Comparison of ENCODE assay signal across 10 cellular contexts in the genomic region with DNA sequence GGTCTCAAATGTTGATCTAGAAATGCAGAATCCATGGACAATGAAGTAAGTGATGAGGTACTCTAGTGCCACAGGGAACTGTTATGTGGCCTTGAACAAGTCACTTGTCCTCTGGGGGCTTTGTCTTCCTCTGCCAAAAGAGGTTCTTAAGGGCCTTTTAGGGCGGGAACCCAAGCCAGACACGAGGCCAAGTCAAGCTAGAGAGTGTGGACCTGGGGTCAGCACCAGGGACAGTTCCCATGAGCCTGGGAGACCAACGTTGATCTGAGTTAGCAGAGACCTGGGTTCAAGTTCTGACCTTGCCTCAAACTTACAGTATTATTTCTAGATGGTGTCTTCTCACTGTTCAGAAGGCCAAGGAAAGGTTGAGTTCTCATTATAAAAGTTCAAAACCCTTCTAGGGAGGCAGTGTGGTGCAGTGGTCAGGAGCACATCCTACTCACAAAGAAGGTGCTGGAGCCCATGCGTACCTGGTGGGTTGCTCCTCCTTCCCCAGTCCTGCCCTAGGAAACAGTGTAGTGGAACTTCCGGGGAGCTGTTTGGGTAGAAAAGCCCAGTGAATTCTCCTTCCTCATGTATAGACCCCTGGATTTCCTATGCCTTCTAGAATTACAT.
DNase-seq lines count a peak whose midpoint lies in the region; ATAC-seq and TF ChIP-seq lines count a peak whose summit lies in the region.
"Had no signal": no experiment of that assay in that cellular context is flagged by ENCODE, and none has a peak within 500 bp of the region (broad histone marks: within the 10 kb centered on the region; RNA-seq: fewer than 3 reads in every experiment).

No MANE protein-coding gene starts in this region.

- no peak overlapping the region for H2AFZ ChIP-seq in hepatocyte

- H3K4me1 ChIP-seq in hepatocyte (ENCODE audit: insufficient read depth) = no peaks in the 10 kb centered on the region
- no peaks in the 10 kb centered on the region for H3K4me1 ChIP-seq in lower lobe of right lung

- CTCF ChIA-PET in HEK293T (lab: Yijun Ruan, JAX) = no interaction called here

- no peak overlapping the region for H3K4me2 ChIP-seq in hepatocyte

- POLR2A ChIA-PET in HEK293T (lab: Yijun Ruan, JAX) = no interaction called here

- H3K4me3 ChIP-seq in hepatocyte = no peak overlapping the region
- H3K4me3 ChIP-seq in lower lobe of right lung = no peak overlapping the region

- TF ChIP-seq CTCF in hepatocyte (IDR thresholded peaks at IDR 0.05; ENCODE audit: poor library complexity) = no peak
- TF ChIP-seq CTCF in lower lobe of right lung (IDR thresholded peaks at IDR 0.05) = no peak

- ATAC-seq in lower lobe of right lung = no peak

- intact Hi-C loops in lower lobe of right lung (cut with DNase I) = no loop called here

- WGBS in hepatocyte (ENCODE audit: low lambda C conversion rate, missing lambda C conversion rate) = 38% methylated on average over 5 of the region's 5 CpGs

- H3K27me3 ChIP-seq in hepatocyte (no peaks in the 10 kb centered on the region), lower lobe of right lung (ENCODE audit: low read depth) (no peaks in the 10 kb centered on the region)

- H3K36me3 ChIP-seq in hepatocyte (replicated peaks; ENCODE audit: insufficient read depth, low read depth) (no peaks in the 10 kb centered on the region), lower lobe of right lung (no peaks in the 10 kb centered on the region)

- H3K9me2 ChIP-seq in hepatocyte (replicated peaks; ENCODE audit: insufficient read depth) = no peaks in the 10 kb centered on the region

- H4K20me1 ChIP-seq in hepatocyte (ENCODE audit: insufficient read depth, poor library complexity, severe bottlenecking) = no peaks in the 10 kb centered on the region

- H3K27ac ChIP-seq in hepatocyte = no peak overlapping the region
- no peak overlapping the region for H3K27ac ChIP-seq in lower lobe of right lung

- H3K9me3 ChIP-seq in hepatocyte (ENCODE audit: low read depth) (no peaks in the 10 kb centered on the region), lower lobe of right lung (no peaks in the 10 kb centered on the region)

- DNase-seq in AG20443 (ENCODE audit: low spot score) (peak; percentile 30), HEK293T (ENCODE audit: extremely low spot score) (peak; percentile 28), hepatocyte (ENCODE audit: low spot score) (peak; percentile 55), cerebellar cortex (ENCODE audit: low spot score) (no peak), DMS53 (lab: John Stamatoyannopoulos, UW) (no peak), lower lobe of right lung (no peak), GF-D8 (lab: John Stamatoyannopoulos, UW) (no peak)
- peak; percentile 10 to 16 for DNase-seq in activated CD4-positive, alpha-beta T cell treated with anti-CD3 and anti-CD28 coated beads, Interleukin-2, amount 50 U/mL, for 48 hours
- DNase-seq: CD8-positive, alpha-beta memory T cell; NCI-H524 treated with DMSO at 0.1 percent for 48 hours had no signal

- H3K79me2 ChIP-seq in hepatocyte = no peaks in the 10 kb centered on the region

TF ChIP-seq in HEK293T, 16 proteins besides CTCF, POLR2A, EP300 and RAD21:
- TF ChIP-seq SUZ12 (IDR thresholded peaks at IDR 0.05) (no peak), L3MBTL2 (conservative IDR thresholded peaks at IDR 0.05) (0 out of 2 replicates have a peak, but pooled peaks have one; percentile 12), FOXA1 (IDR thresholded peaks at IDR 0.05) (no peak), BHLHE40 (IDR thresholded peaks at IDR 0.05; ENCODE audit: borderline replicate concordance) (no peak)

Comparison
In these comparisons a context has a peak if more than half of its experiments do, and no peak if none do; other contexts are left out.
1. DNase-seq: peak in AG20443 (single experiment), HEK293T (single experiment), activated CD4-positive, alpha-beta T cell treated with anti-CD3 and anti-CD28 coated beads, Interleukin-2, amount 50 U/mL, for 48 hours (2 of 2) and hepatocyte (single experiment); none in cerebellar cortex (single experiment), DMS53 (single experiment), lower lobe of right lung (single experiment) and GF-D8 (single experiment).